ENCODE assay signal across 17 cellular contexts in genomic region chr16:55043499-55043898, GRCh38.
"Had no signal": no experiment of that assay in that cellular context is flagged by ENCODE, and none has a peak within 500 bp of the region (broad histone marks: within the 10 kb centered on the region; RNA-seq: fewer than 3 reads in every experiment).

No MANE protein-coding gene starts in this region.

- H3K27ac Mint-ChIP-seq: activated T-cell treated with anti-CD3 and anti-CD28 coated beads, Interleukin-2, amount 50 U/mL, for 72 hours; dendritic cell treated with granulocyte-macrophage colony-stimulating factor and Interleukin-4, amounts not matched to agents 40 ng/mL and 50 ng/mL, for 4 days; effector memory CD8-positive, alpha-beta T cell; nephron progenitor cell; stimulated activated naive CD8-positive, alpha-beta T cell treated with anti-CD3 and anti-CD28 coated beads, Interleukin-15, Interleukin-2, amounts not matched to agents 100 ng/mL and 50 ng/mL, for 24 hours had no signal

- H3K9me3 ChIP-seq: breast epithelium, tibial nerve, uterus had no signal

- H3K4me3 Mint-ChIP-seq: activated T-cell treated with anti-CD3 and anti-CD28 coated beads, Interleukin-2, amount 50 U/mL, for 72 hours; dendritic cell treated with granulocyte-macrophage colony-stimulating factor and Interleukin-4, amounts not matched to agents 40 ng/mL and 50 ng/mL, for 4 days; effector memory CD8-positive, alpha-beta T cell; nephron progenitor cell; stimulated activated naive CD8-positive, alpha-beta T cell treated with anti-CD3 and anti-CD28 coated beads, Interleukin-15, Interleukin-2, amounts not matched to agents 100 ng/mL and 50 ng/mL, for 24 hours had no signal

- H3K36me3 ChIP-seq: breast epithelium, tibial nerve, uterus had no signal

- H3K27me3 ChIP-seq: breast epithelium, tibial nerve, uterus had no signal

- H3K4me3 ChIP-seq: breast epithelium, skin epidermis, tibial nerve, uterus had no signal

- H3K9me3 Mint-ChIP-seq: activated T-cell treated with anti-CD3 and anti-CD28 coated beads, Interleukin-2, amount 50 U/mL, for 72 hours; dendritic cell treated with granulocyte-macrophage colony-stimulating factor and Interleukin-4, amounts not matched to agents 40 ng/mL and 50 ng/mL, for 4 days; effector memory CD8-positive, alpha-beta T cell; nephron progenitor cell; stimulated activated naive CD8-positive, alpha-beta T cell treated with anti-CD3 and anti-CD28 coated beads, Interleukin-15, Interleukin-2, amounts not matched to agents 100 ng/mL and 50 ng/mL, for 24 hours had no signal

- H3K27ac ChIP-seq: breast epithelium, skin epidermis, tibial nerve, uterus had no signal

- ATAC-seq: activated T-cell treated with anti-CD3 and anti-CD28 coated beads, Interleukin-2, amount 50 U/mL, for 72 hours; effector memory CD8-positive, alpha-beta T cell; left cardiac atrium had no signal

- DNase-seq: activated CD4-positive, CD25-positive, alpha-beta regulatory T cell treated with anti-CD3 and anti-CD28 coated beads, Interleukin-2, amount 50 U/mL, for 72 hours; activated effector memory CD4-positive, alpha-beta T cell treated with anti-CD3 and anti-CD28 coated beads, Interleukin-2, amount 50 U/mL, for 16 hours; activated naive CD4-positive, alpha-beta T cell treated with anti-CD3 and anti-CD28 coated beads, Interleukin-2, amount 50 U/mL, for 16 hours; activated T-cell treated with anti-CD3 and anti-CD28 coated beads, Interleukin-2, amount 50 U/mL, for 72 hours; aorta; effector memory CD8-positive, alpha-beta T cell; foreskin fibroblast; left cardiac atrium; nephron progenitor cell; occipital lobe; T1000; uterus had no signal

- H3K4me1 ChIP-seq: breast epithelium, tibial nerve, uterus had no signal
